In the genomic region with DNA sequence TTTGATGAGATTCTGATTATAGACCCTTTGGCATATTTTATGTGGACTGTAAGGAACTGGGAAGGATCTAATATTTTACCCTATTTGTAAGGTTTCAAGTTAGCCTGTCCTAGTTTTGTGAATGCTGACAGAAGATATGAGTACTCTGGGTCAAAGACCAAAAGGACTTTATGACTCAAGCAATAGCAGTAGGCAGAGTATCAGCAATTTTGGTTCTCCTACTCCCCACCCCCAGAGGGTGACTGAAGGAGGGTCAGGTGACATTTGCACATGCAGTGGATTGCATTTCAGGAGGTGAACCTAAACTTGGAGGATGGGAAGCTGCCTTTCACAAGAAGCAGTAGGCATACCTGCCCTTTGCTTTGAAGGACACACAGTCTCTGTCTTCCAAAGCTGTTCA, we compare ENCODE assay signal across 13 cellular contexts.
A peak's percentile ranks its signal among the peaks of the same experiment; 100 is the strongest.
DNase-seq lines count a peak whose midpoint lies in the region; ATAC-seq and TF ChIP-seq lines count a peak whose summit lies in the region.
"Had no signal": no experiment of that assay in that cellular context is flagged by ENCODE, and none has a peak within 500 bp of the region (broad histone marks: within the 10 kb centered on the region; RNA-seq: fewer than 3 reads in every experiment).

No MANE protein-coding gene starts in this region.

- H3K27me3 Mint-ChIP-seq in activated T-helper 1 cell treated with anti-CD3 and anti-CD28 coated beads, Interleukin-12 subunit alpha, Interleukin-12 subunit beta, Interleukin-2, Interleukin-4 antibody, amounts not matched to agents 30 ng/mL and 10 ng/mL and 1 ng/mL, durations not matched to agents 14 hours and 24 hours and 36 hours (ENCODE audit: insufficient read depth) = no peaks in the 10 kb centered on the region

- no peak for TF ChIP-seq CTCF in omental fat pad (IDR thresholded peaks at IDR 0.05)

- DNase-seq in activated T-helper 1 cell treated with anti-CD3 and anti-CD28 coated beads, Interleukin-12 subunit alpha, Interleukin-12 subunit beta, Interleukin-2, Interleukin-4 antibody, amounts not matched to agents 30 ng/mL and 10 ng/mL and 1 ng/mL, durations not matched to agents 14 hours and 24 hours and 36 hours (ENCODE audit: low spot score) = no peak
- DNase-seq in omental fat pad (ENCODE audit: low spot score) (no peak), Right ventricle myocardium superior (no peak), SKM-1 treated with dmso at 0.1 percent for 144 hours (lab: John Stamatoyannopoulos, UW; ENCODE audit: unreplicated experiment) (no peak)
- DNase-seq: activated CD4-positive, alpha-beta T cell treated with anti-CD3 and anti-CD28 coated beads, Interleukin-2, amount 50 U/mL, for 4 hours; adrenal gland; NCI-H1694 treated with DMSO at 0.1 percent for 48 hours; NK-92 treated with Interleukin-12 subunit alpha and Interleukin-12 subunit beta, amount 100 ng/mL, for 24 hours; nucleus accumbens; substantia nigra had no signal

- no peak overlapping the region for H3K4me3 Mint-ChIP-seq in activated T-helper 1 cell treated with anti-CD3 and anti-CD28 coated beads, Interleukin-12 subunit alpha, Interleukin-12 subunit beta, Interleukin-2, Interleukin-4 antibody, amounts not matched to agents 30 ng/mL and 10 ng/mL and 1 ng/mL, durations not matched to agents 14 hours and 24 hours and 36 hours

- H3K4me1 Mint-ChIP-seq in activated T-helper 1 cell treated with anti-CD3 and anti-CD28 coated beads, Interleukin-12 subunit alpha, Interleukin-12 subunit beta, Interleukin-2, Interleukin-4 antibody, amounts not matched to agents 30 ng/mL and 10 ng/mL and 1 ng/mL, durations not matched to agents 14 hours and 24 hours and 36 hours (ENCODE audit: low read depth) = peaks cover 84% of the 10 kb centered on the region

- intact Hi-C loops in activated T-helper 1 cell treated with anti-CD3 and anti-CD28 coated beads, Interleukin-12 subunit alpha, Interleukin-12 subunit beta, Interleukin-2, Interleukin-4 antibody, amounts not matched to agents 30 ng/mL and 10 ng/mL and 1 ng/mL, durations not matched to agents 14 hours and 24 hours and 36 hours (cut with micrococcal nuclease) = loop anchor here (5.0 kb wide), 1 partner anchor 642 kb away; no protein-coding TSS in a partner anchor
- intact Hi-C loops in Right ventricle myocardium superior (cut with DNase I) = no loop called here

- H3K9me3 Mint-ChIP-seq in activated T-helper 1 cell treated with anti-CD3 and anti-CD28 coated beads, Interleukin-12 subunit alpha, Interleukin-12 subunit beta, Interleukin-2, Interleukin-4 antibody, amounts not matched to agents 30 ng/mL and 10 ng/mL and 1 ng/mL, durations not matched to agents 14 hours and 24 hours and 36 hours = no peaks in the 10 kb centered on the region

- ATAC-seq in GM18517 (IDR thresholded peaks at IDR 0.05; ENCODE audit: unreplicated experiment) = peak; percentile 22
- peak; percentile 27 for ATAC-seq in HG02623 (IDR thresholded peaks at IDR 0.05; ENCODE audit: unreplicated experiment)
- peak; percentile 23 for ATAC-seq in omental fat pad (ENCODE audit: low FRiP score)
- no peak for ATAC-seq in Right ventricle myocardium superior (ENCODE audit: poor library complexity)
- no peak for ATAC-seq in HG02840 (IDR thresholded peaks at IDR 0.05; ENCODE audit: low FRiP score, unreplicated experiment)

- peaks cover 1% of the 10 kb centered on the region for H3K36me3 Mint-ChIP-seq in activated T-helper 1 cell treated with anti-CD3 and anti-CD28 coated beads, Interleukin-12 subunit alpha, Interleukin-12 subunit beta, Interleukin-2, Interleukin-4 antibody, amounts not matched to agents 30 ng/mL and 10 ng/mL and 1 ng/mL, durations not matched to agents 14 hours and 24 hours and 36 hours (ENCODE audit: low read depth)

- H3K27ac Mint-ChIP-seq in activated T-helper 1 cell treated with anti-CD3 and anti-CD28 coated beads, Interleukin-12 subunit alpha, Interleukin-12 subunit beta, Interleukin-2, Interleukin-4 antibody, amounts not matched to agents 30 ng/mL and 10 ng/mL and 1 ng/mL, durations not matched to agents 14 hours and 24 hours and 36 hours = peak overlapping the region; percentile 77

Comparison
In these comparisons a context has a peak if more than half of its experiments do, and no peak if none do; other contexts are left out.
1. ATAC-seq: peak in GM18517 (single experiment), HG02623 (single experiment) and omental fat pad (single experiment); none in Right ventricle myocardium superior (single experiment) and HG02840 (single experiment).